Comparison of ENCODE assay signal across 25 cellular contexts in genomic region chr2:51866361-51866760, GRCh38.
"Had no signal": no experiment of that assay in that cellular context is flagged by ENCODE, and none has a peak within 500 bp of the region (broad histone marks: within the 10 kb centered on the region; RNA-seq: fewer than 3 reads in every experiment).

No MANE protein-coding gene starts in this region.

- DNase-seq: activated CD4-positive, alpha-beta memory T cell treated with anti-CD3 and anti-CD28 coated beads, Interleukin-2, amount 10 ng/mL, durations not matched to agents 7 days and 5 days; activated CD4-positive, alpha-beta T cell treated with anti-CD3 and anti-CD28 coated beads for 48 hours; activated CD4-positive, CD25-positive, alpha-beta regulatory T cell; activated naive CD4-positive, alpha-beta T cell treated with Interleukin-2 at 50 U/mL for 16 hours; activated naive CD8-positive, alpha-beta T cell treated with anti-CD3 and anti-CD28 coated beads, Interleukin-2, amount 10 ng/mL, durations not matched to agents 7 days and 5 days; activated T-cell treated with anti-CD3 and anti-CD28 coated beads, Interleukin-2, amount 50 U/mL, for 1 hour; anterior cingulate cortex; cerebellar nuclear complex; effector CD4-positive, alpha-beta T cell; head of caudate nucleus; kidney; midbrain; SK-N-SH; small intestine; stimulated activated CD4-positive, alpha-beta T cell treated with anti-CD3 and anti-CD28 coated beads, Interleukin-4, amount 100 ng/mL, for 4 hours; upper lobe of left lung had no signal

- H3K27ac Mint-ChIP-seq: activated CD4-positive, alpha-beta memory T cell treated with anti-CD3 and anti-CD28 coated beads, Interleukin-2, amount 10 ng/mL, durations not matched to agents 7 days and 5 days; activated naive CD8-positive, alpha-beta T cell treated with anti-CD3 and anti-CD28 coated beads, Interleukin-2, amount 10 ng/mL, durations not matched to agents 7 days and 5 days; activated T-helper 17 cell treated with anti-CD3 and anti-CD28 coated beads, Interleukin-2, amount 50 U/mL, for 72 hours; progenitor cell of endocrine pancreas; stimulated activated memory B cell treated with anti-CD40 and anti-IgM and Interleukin-4, amounts not matched to agents 10 μg/mL and 1 μg/mL and 100 μg/mL, for 72 hours; T-helper 2 cell treated with Interferon-gamma antibody and Interleukin-4, amounts not matched to agents 5 μg/mL and 100 μg/mL, for 36 hours had no signal

- H3K4me1 ChIP-seq: esophagus muscularis mucosa, right atrium auricular region, upper lobe of left lung had no signal

- H3K27me3 ChIP-seq: esophagus muscularis mucosa, right atrium auricular region, upper lobe of left lung had no signal

- H3K4me2 ChIP-seq: SK-N-SH had no signal

- H3K36me3 ChIP-seq: esophagus muscularis mucosa, right atrium auricular region, thoracic aorta, upper lobe of left lung had no signal

- H3K9me3 ChIP-seq: esophagus muscularis mucosa, SK-N-SH, thoracic aorta, upper lobe of left lung had no signal

- H3K4me1 Mint-ChIP-seq: activated CD4-positive, alpha-beta memory T cell treated with anti-CD3 and anti-CD28 coated beads, Interleukin-2, amount 10 ng/mL, durations not matched to agents 7 days and 5 days; activated naive CD8-positive, alpha-beta T cell treated with anti-CD3 and anti-CD28 coated beads, Interleukin-2, amount 10 ng/mL, durations not matched to agents 7 days and 5 days; activated T-helper 17 cell treated with anti-CD3 and anti-CD28 coated beads, Interleukin-2, amount 50 U/mL, for 72 hours; stimulated activated memory B cell treated with anti-CD40 and anti-IgM and Interleukin-4, amounts not matched to agents 10 μg/mL and 1 μg/mL and 100 μg/mL, for 72 hours had no signal

- H3K4me3 Mint-ChIP-seq: activated CD4-positive, alpha-beta memory T cell treated with anti-CD3 and anti-CD28 coated beads, Interleukin-2, amount 10 ng/mL, durations not matched to agents 7 days and 5 days; activated naive CD8-positive, alpha-beta T cell treated with anti-CD3 and anti-CD28 coated beads, Interleukin-2, amount 10 ng/mL, durations not matched to agents 7 days and 5 days; activated T-helper 17 cell treated with anti-CD3 and anti-CD28 coated beads, Interleukin-2, amount 50 U/mL, for 72 hours; stimulated activated memory B cell treated with anti-CD40 and anti-IgM and Interleukin-4, amounts not matched to agents 10 μg/mL and 1 μg/mL and 100 μg/mL, for 72 hours; T-helper 2 cell treated with Interferon-gamma antibody and Interleukin-4, amounts not matched to agents 5 μg/mL and 100 μg/mL, for 36 hours had no signal

- H3K4me3 ChIP-seq: esophagus muscularis mucosa, lung, right atrium auricular region, thoracic aorta, upper lobe of left lung had no signal

- H3K9ac ChIP-seq: SK-N-SH had no signal

- H3K27ac ChIP-seq: esophagus muscularis mucosa, right atrium auricular region, thoracic aorta, upper lobe of left lung had no signal

- H3K36me3 Mint-ChIP-seq: activated naive CD8-positive, alpha-beta T cell treated with anti-CD3 and anti-CD28 coated beads, Interleukin-2, amount 10 ng/mL, durations not matched to agents 7 days and 5 days; stimulated activated memory B cell treated with anti-CD40 and anti-IgM and Interleukin-4, amounts not matched to agents 10 μg/mL and 1 μg/mL and 100 μg/mL, for 72 hours had no signal

- H3K27me3 Mint-ChIP-seq: activated CD4-positive, alpha-beta memory T cell treated with anti-CD3 and anti-CD28 coated beads, Interleukin-2, amount 10 ng/mL, durations not matched to agents 7 days and 5 days; activated naive CD8-positive, alpha-beta T cell treated with anti-CD3 and anti-CD28 coated beads, Interleukin-2, amount 10 ng/mL, durations not matched to agents 7 days and 5 days; activated T-helper 17 cell treated with anti-CD3 and anti-CD28 coated beads, Interleukin-2, amount 50 U/mL, for 72 hours; progenitor cell of endocrine pancreas; stimulated activated memory B cell treated with anti-CD40 and anti-IgM and Interleukin-4, amounts not matched to agents 10 μg/mL and 1 μg/mL and 100 μg/mL, for 72 hours had no signal

- H3K9me3 Mint-ChIP-seq: stimulated activated memory B cell treated with anti-CD40 and anti-IgM and Interleukin-4, amounts not matched to agents 10 μg/mL and 1 μg/mL and 100 μg/mL, for 72 hours had no signal

- ATAC-seq: activated T-helper 17 cell treated with anti-CD3 and anti-CD28 coated beads, Interleukin-2, amount 50 U/mL, for 72 hours; left lobe of liver; stimulated activated memory B cell treated with anti-CD40 and anti-IgM and Interleukin-4, amounts not matched to agents 10 μg/mL and 1 μg/mL and 100 μg/mL, for 72 hours had no signal
